In genomic region chr22:46974077-46974476, GRCh38 we compare ENCODE assay signal across 27 cellular contexts.
"Had no signal": no experiment of that assay in that cellular context is flagged by ENCODE, and none has a peak within 500 bp of the region (broad histone marks: within the 10 kb centered on the region; RNA-seq: fewer than 3 reads in every experiment).

No MANE protein-coding gene starts in this region.

- H3K27ac ChIP-seq: ascending aorta, body of pancreas, KMS-11, Peyer's patch, RWPE1, SJCRH30, VCaP had no signal

- DNase-seq: activated CD4-positive, alpha-beta memory T cell treated with anti-CD3 and anti-CD28 coated beads for 36 hours; activated CD4-positive, alpha-beta T cell treated with anti-CD3 and anti-CD28 coated beads, Interleukin-2, amount 10 ng/mL, durations not matched to agents 7 days and 5 days; activated CD4-positive, CD25-positive, alpha-beta regulatory T cell; activated effector memory CD4-positive, alpha-beta T cell treated with Interleukin-2 at 50 U/mL for 16 hours; activated naive CD4-positive, alpha-beta T cell; activated naive CD8-positive, alpha-beta T cell treated with anti-CD3 and anti-CD28 coated beads, Interleukin-2, amount 50 U/mL, for 24 hours; amniotic stem cell; body of pancreas; central memory CD4-positive, alpha-beta T cell; NCI-H1092; NCI-H1417; NCI-H1930; NCI-H2171 treated with DMSO at 0.1 percent for 48 hours; NCI-H345; NCI-H510A; NCI-H526 treated with DMSO at 0.1 percent for 48 hours; Peyer's patch; Right ventricle myocardium superior; SJCRH30; SK-N-SH; T-helper 1 cell had no signal

- H3K4me3 ChIP-seq: ascending aorta, body of pancreas, Peyer's patch, SJCRH30 had no signal

- H3K36me3 ChIP-seq: SJCRH30 had no signal

- H3K9ac ChIP-seq: KMS-11, SK-N-SH had no signal

- H3K4me1 ChIP-seq: ascending aorta, SJCRH30 had no signal

- FAIRE-seq: bronchial epithelial cell had no signal

- H3K9me3 ChIP-seq: ascending aorta, body of pancreas, Peyer's patch, SJCRH30, SK-N-SH had no signal

- ATAC-seq: activated naive CD4-positive, alpha-beta T cell treated with anti-CD3 and anti-CD28 coated beads, Interleukin-2, amount 50 U/mL, for 72 hours; activated naive CD8-positive, alpha-beta T cell treated with anti-CD3 and anti-CD28 coated beads, Interleukin-2, amount 50 U/mL, for 24 hours; body of pancreas had no signal
